29 cellular contexts compared by ENCODE assay signal in the genomic region with DNA sequence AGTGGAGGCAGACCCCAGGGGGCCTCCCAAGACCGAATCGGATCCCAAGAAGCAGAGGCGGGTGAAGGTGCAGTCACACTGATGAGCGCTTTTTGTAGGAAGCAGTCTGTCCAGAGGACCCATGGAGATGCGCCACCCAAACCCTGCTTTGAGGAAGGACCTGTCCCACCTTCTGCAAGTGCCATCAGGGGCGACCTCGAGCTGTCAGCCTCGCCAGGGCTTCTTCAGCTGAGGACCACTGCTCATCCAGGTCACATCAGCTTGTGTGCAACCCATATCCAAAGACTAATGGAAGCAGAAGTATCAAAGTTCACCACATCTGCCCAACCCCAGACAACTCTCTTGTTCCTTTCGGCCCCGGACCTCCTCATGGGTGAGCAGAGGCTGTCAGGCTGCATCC.
"Had no signal": no experiment of that assay in that cellular context is flagged by ENCODE, and none has a peak within 500 bp of the region (broad histone marks: within the 10 kb centered on the region; RNA-seq: fewer than 3 reads in every experiment).

No MANE protein-coding gene starts in this region.

- H3K4me1 ChIP-seq: parathyroid adenoma, psoas muscle, right lobe of liver, thyroid gland, upper lobe of left lung had no signal

- H3K9ac ChIP-seq: parathyroid adenoma had no signal

- H3K27me3 ChIP-seq: ovary, right lobe of liver, sigmoid colon, upper lobe of left lung, uterus had no signal

- H2AFZ ChIP-seq: parathyroid adenoma had no signal

- H3K27ac ChIP-seq: ovary, parathyroid adenoma, psoas muscle, right lobe of liver, sigmoid colon, thoracic aorta, thyroid gland, tibial nerve, upper lobe of left lung, uterus had no signal

- H3K36me3 Mint-ChIP-seq: naive B cell; naive thymus-derived CD8-positive, alpha-beta T cell; natural killer cell treated with Interleukin-12 subunit alpha and Interleukin-12 subunit beta and Interleukin-15 and Interleukin-18, amount 100 ng/mL, for 72 hours; stimulated activated memory B cell treated with anti-CD40 and anti-IgM and Interleukin-4, amounts not matched to agents 10 μg/mL and 1 μg/mL and 100 μg/mL, for 72 hours had no signal

- H3K9me3 Mint-ChIP-seq: naive B cell; naive thymus-derived CD8-positive, alpha-beta T cell; natural killer cell treated with Interleukin-12 subunit alpha and Interleukin-12 subunit beta and Interleukin-15 and Interleukin-18, amount 100 ng/mL, for 72 hours; nephron progenitor cell; neural crest cell; stimulated activated memory B cell treated with anti-CD40 and anti-IgM and Interleukin-4, amounts not matched to agents 10 μg/mL and 1 μg/mL and 100 μg/mL, for 72 hours; stimulated activated naive CD8-positive, alpha-beta T cell treated with anti-CD3 and anti-CD28 coated beads, Interleukin-15, amount 100 ng/mL, for 72 hours had no signal

- H3K36me3 ChIP-seq: ovary, right lobe of liver, sigmoid colon, thoracic aorta, thyroid gland, tibial nerve, upper lobe of left lung, uterus had no signal

- ATAC-seq: naive thymus-derived CD8-positive, alpha-beta T cell; natural killer cell treated with Interleukin-12 subunit alpha and Interleukin-12 subunit beta and Interleukin-15 and Interleukin-18, amount 100 ng/mL, for 72 hours; psoas muscle; right cardiac atrium; right lobe of liver; stimulated activated memory B cell treated with anti-CD40 and anti-IgM and Interleukin-4, amounts not matched to agents 10 μg/mL and 1 μg/mL and 100 μg/mL, for 72 hours; stimulated activated naive CD8-positive, alpha-beta T cell treated with anti-CD3 and anti-CD28 coated beads, Interleukin-15, amount 100 ng/mL, for 72 hours; stimulated activated naive CD8-positive, alpha-beta T cell treated with anti-CD3 and anti-CD28 coated beads, Interleukin-15, Interleukin-2, amounts not matched to agents 100 U/mL and 50 U/mL, for 24 hours had no signal

- H3K9me3 ChIP-seq: ovary, psoas muscle, right lobe of liver, sigmoid colon, thoracic aorta, thyroid gland, tibial nerve, upper lobe of left lung, uterus had no signal

- DNase-seq: naive B cell; naive thymus-derived CD8-positive, alpha-beta T cell; nephron progenitor cell; occipital lobe; ovary; posterior cingulate gyrus; right cardiac atrium; sigmoid colon; small intestine; stimulated activated CD4-positive, alpha-beta T cell treated with anti-CD3 and anti-CD28 coated beads, Interleukin-15, amount 100 ng/mL, for 24 hours; stimulated activated CD4-positive, alpha-beta T cell treated with anti-CD3 and anti-CD28 coated beads, Interleukin-4, amount 100 ng/mL, for 1 hour; stimulated activated CD4-positive, alpha-beta T cell treated with anti-CD3 and anti-CD28 coated beads, Interleukin-4, amount 100 ng/mL, for 4 hours; stimulated activated CD8-positive, alpha-beta memory T cell treated with anti-CD3 and anti-CD28 coated beads, Interleukin-4, amount 100 ng/mL, for 48 hours; stimulated activated naive CD4-positive, alpha-beta T cell; stimulated activated naive CD8-positive, alpha-beta T cell treated with anti-CD3 and anti-CD28 coated beads, Interleukin-15, amount 100 ng/mL, for 72 hours; stimulated activated naive CD8-positive, alpha-beta T cell treated with anti-CD3 and anti-CD28 coated beads, Interleukin-15, Interleukin-2, amounts not matched to agents 100 U/mL and 50 U/mL, for 24 hours; thyroid gland; trophoblast cell; uterus had no signal

- H3K4me1 Mint-ChIP-seq: naive B cell; naive thymus-derived CD8-positive, alpha-beta T cell; stimulated activated memory B cell treated with anti-CD40 and anti-IgM and Interleukin-4, amounts not matched to agents 10 μg/mL and 1 μg/mL and 100 μg/mL, for 72 hours; stimulated activated naive CD8-positive, alpha-beta T cell treated with anti-CD3 and anti-CD28 coated beads, Interleukin-15, amount 100 ng/mL, for 72 hours had no signal

- H3K4me3 ChIP-seq: ovary, psoas muscle, right lobe of liver, sigmoid colon, thoracic aorta, thyroid gland, tibial nerve, upper lobe of left lung, uterus had no signal

- H3K27ac Mint-ChIP-seq: naive B cell; naive thymus-derived CD8-positive, alpha-beta T cell; natural killer cell treated with Interleukin-12 subunit alpha and Interleukin-12 subunit beta and Interleukin-15 and Interleukin-18, amount 100 ng/mL, for 72 hours; nephron progenitor cell; progenitor cell of endocrine pancreas; stimulated activated memory B cell treated with anti-CD40 and anti-IgM and Interleukin-4, amounts not matched to agents 10 μg/mL and 1 μg/mL and 100 μg/mL, for 72 hours; stimulated activated naive CD8-positive, alpha-beta T cell treated with anti-CD3 and anti-CD28 coated beads, Interleukin-15, amount 100 ng/mL, for 72 hours had no signal

- H3K4me3 Mint-ChIP-seq: naive thymus-derived CD8-positive, alpha-beta T cell; natural killer cell treated with Interleukin-12 subunit alpha and Interleukin-12 subunit beta and Interleukin-15 and Interleukin-18, amount 100 ng/mL, for 72 hours; nephron progenitor cell; neural crest cell; stimulated activated memory B cell treated with anti-CD40 and anti-IgM and Interleukin-4, amounts not matched to agents 10 μg/mL and 1 μg/mL and 100 μg/mL, for 72 hours; stimulated activated naive CD8-positive, alpha-beta T cell treated with anti-CD3 and anti-CD28 coated beads, Interleukin-15, amount 100 ng/mL, for 72 hours had no signal
